8 cellular contexts compared by ENCODE assay signal in genomic region chr18:74819433-74820059, GRCh38.
DNase-seq lines count a peak whose midpoint lies in the region; ATAC-seq and TF ChIP-seq lines count a peak whose summit lies in the region.

No MANE protein-coding gene starts in this region.

- no peak overlapping the region for H2AFZ ChIP-seq in MM.1S (ENCODE audit: low read length)

- no peaks in the 10 kb centered on the region for H3K9me3 ChIP-seq in MM.1S (replicated peaks; ENCODE audit: insufficient read depth, low read length)

- H3K4me3 ChIP-seq in MM.1S (ENCODE audit: low read length) (no peak overlapping the region), fibroblast of the aortic adventitia (ENCODE audit: low read depth, low read length) (no peak overlapping the region)

- H3K27ac ChIP-seq in MM.1S (ENCODE audit: low read length), result no peak overlapping the region

- H3K36me3 ChIP-seq in MM.1S (replicated peaks; ENCODE audit: insufficient read depth, low read length), result no peaks in the 10 kb centered on the region

- no peaks in the 10 kb centered on the region for H3K27me3 ChIP-seq in MM.1S (replicated peaks; ENCODE audit: insufficient read depth, low read length)

- no peak overlapping the region for H3K4me2 ChIP-seq in MM.1S (ENCODE audit: low read depth, low read length)

- H3K4me1 ChIP-seq in MM.1S (ENCODE audit: low read length), result no peaks in the 10 kb centered on the region

- no peak overlapping the region for H3K9ac ChIP-seq in MM.1S (ENCODE audit: low read length)

- TF ChIP-seq CTCF in MM.1S (IDR thresholded peaks at IDR 0.05; ENCODE audit: low read length) (peak; percentile 55), fibroblast of the aortic adventitia (IDR thresholded peaks at IDR 0.05; ENCODE audit: insufficient read depth, low read length) (peak; percentile 39)

- H4K20me1 ChIP-seq in MM.1S (ENCODE audit: insufficient read depth, low read length), result no peaks in the 10 kb centered on the region

- H3K9me2 ChIP-seq in MM.1S (replicated peaks; ENCODE audit: insufficient read depth, low read length), result no peaks in the 10 kb centered on the region

- H3K79me2 ChIP-seq in MM.1S (ENCODE audit: low read length), result no peaks in the 10 kb centered on the region

- DNase-seq in ELF-1 (ENCODE audit: low read depth, low spot score), result peak; percentile 88
- no peak for DNase-seq in MM.1S
- DNase-seq in fibroblast of the aortic adventitia (ENCODE audit: low read depth), result no peak
- no peak for DNase-seq in AG08395 (ENCODE audit: low spot score)
- no peak for DNase-seq in mucosa of gallbladder (ENCODE audit: low spot score)
- DNase-seq in COLO829 (ENCODE audit: low spot score), result no peak

- H3F3A ChIP-seq in MM.1S (ENCODE audit: insufficient read depth, low read length), result no peaks in the 10 kb centered on the region

- ATAC-seq in GM21619 (IDR thresholded peaks at IDR 0.05; ENCODE audit: unreplicated experiment) (peak; percentile 87), GM19463 (IDR thresholded peaks at IDR 0.05; ENCODE audit: unreplicated experiment) (no peak)
